12 cellular contexts compared by ENCODE assay signal in genomic region chr15:86691091-86691490, GRCh38.
A peak's percentile ranks its signal among the peaks of the same experiment; 100 is the strongest.
DNase-seq lines count a peak whose midpoint lies in the region; ATAC-seq and TF ChIP-seq lines count a peak whose summit lies in the region.
"Had no signal": no experiment of that assay in that cellular context is flagged by ENCODE, and none has a peak within 500 bp of the region (broad histone marks: within the 10 kb centered on the region; RNA-seq: fewer than 3 reads in every experiment).

No MANE protein-coding gene starts in this region.

- TF ChIP-seq CTCF in GM12872 (IDR thresholded peaks at IDR 0.05; ENCODE audit: insufficient read depth, low read depth, low read length) (0 out of 3 replicates have a peak, but pooled peaks have one; percentile 7), WERI-Rb-1 (IDR thresholded peaks at IDR 0.05; ENCODE audit: low read depth, low read length) (no peak), neural cell (IDR thresholded peaks at IDR 0.05; ENCODE audit: poor library complexity, severe bottlenecking) (peak; percentile 71)

- H3F3A ChIP-seq in neural cell (ENCODE audit: insufficient read depth, low read length, poor library complexity, severe bottlenecking): no peaks in the 10 kb centered on the region

- H3K9me3 ChIP-seq in WERI-Rb-1 (ENCODE audit: severe bottlenecking): no peaks in the 10 kb centered on the region
- no peaks in the 10 kb centered on the region for H3K9me3 ChIP-seq in neural cell (ENCODE audit: low read length)
- H3K9me3 ChIP-seq: SJSA1 had no signal

- no peak overlapping the region for H3K4me3 ChIP-seq in WERI-Rb-1 (ENCODE audit: low read depth, low read length)
- no peak overlapping the region for H3K4me3 ChIP-seq in neural cell (ENCODE audit: low read length)
- H3K4me3 ChIP-seq: SJSA1, stomach had no signal

- no peak for TF ChIP-seq EP300 in neural cell (conservative IDR thresholded peaks at IDR 0.05; ENCODE audit: poor library complexity, severe bottlenecking)

- no peak overlapping the region for H2AFZ ChIP-seq in neural cell (ENCODE audit: low read depth, low read length)

- no peaks in the 10 kb centered on the region for H4K20me1 ChIP-seq in neural cell (ENCODE audit: insufficient read depth)

- no peak overlapping the region for H3K27ac ChIP-seq in WERI-Rb-1
- peak overlapping the region; percentile 24 for H3K27ac ChIP-seq in neural cell (ENCODE audit: low read length)
- H3K27ac ChIP-seq: SJSA1, stomach had no signal

- H3K4me2 ChIP-seq in neural cell (ENCODE audit: low read length): no peak overlapping the region

- ATAC-seq in GM18873 (IDR thresholded peaks at IDR 0.05; ENCODE audit: low FRiP score, unreplicated experiment): no peak
- no peak for ATAC-seq in GM18498 (IDR thresholded peaks at IDR 0.05; ENCODE audit: unreplicated experiment)
- ATAC-seq: naive thymus-derived CD4-positive, alpha-beta T cell; WTC11 had no signal

- DNase-seq in NCI-H1417 treated with DMSO at 0.1 percent for 48 hours (lab: John Stamatoyannopoulos, UW) (peak; percentile 17), WERI-Rb-1 (peak; percentile 7)
- no peak for DNase-seq in central memory CD4-positive, alpha-beta T cell
- DNase-seq: activated naive CD4-positive, alpha-beta T cell; stomach had no signal

- H3K27me3 ChIP-seq in WERI-Rb-1 (ENCODE audit: insufficient read depth, low read depth, severe bottlenecking) (peaks cover 22% of the 10 kb centered on the region), neural cell (ENCODE audit: insufficient read depth, low read depth, low read length) (no peaks in the 10 kb centered on the region)
- H3K27me3 ChIP-seq: SJSA1, stomach had no signal

- no peaks in the 10 kb centered on the region for H3K79me2 ChIP-seq in neural cell (replicated peaks; ENCODE audit: insufficient read depth, low read length)

- H3K9me2 ChIP-seq in neural cell (ENCODE audit: insufficient read depth, low read length): no peaks in the 10 kb centered on the region

- H3K36me3 ChIP-seq in WERI-Rb-1: no peaks in the 10 kb centered on the region
- H3K36me3 ChIP-seq in neural cell (ENCODE audit: insufficient read depth, low read length): no peaks in the 10 kb centered on the region
- H3K36me3 ChIP-seq: SJSA1, stomach had no signal

- H3K9ac ChIP-seq in neural cell (ENCODE audit: low read length): no peak overlapping the region

- peak; percentile 77 for TF ChIP-seq RAD21 in neural cell (conservative IDR thresholded peaks at IDR 0.05)

TF ChIP-seq in neural cell, 6 proteins besides CTCF, POLR2A, EP300 and RAD21:
- no peak for TF ChIP-seq MXI1 (conservative IDR thresholded peaks at IDR 0.05; ENCODE audit: poor library complexity, severe bottlenecking)
- TF ChIP-seq TAF1 (IDR thresholded peaks at IDR 0.05; ENCODE audit: low read depth): no peak
- no peak for TF ChIP-seq EZH2 (IDR thresholded peaks at IDR 0.05; ENCODE audit: borderline replicate concordance, insufficient read depth, low read length, poor library complexity, severe bottlenecking)
- no peak for TF ChIP-seq POLR2AphosphoS5 (IDR thresholded peaks at IDR 0.05)
- no peak for TF ChIP-seq REST (IDR thresholded peaks at IDR 0.05; ENCODE audit: borderline replicate concordance)
- peak; percentile 71 for TF ChIP-seq SMC3 (conservative IDR thresholded peaks at IDR 0.05; ENCODE audit: poor library complexity)
TF ChIP-seq in neural cell: peak in this region for 1.
